ENCODE assay signal across 8 cellular contexts in genomic region chr20:56392282-56393132, GRCh38. TPM values are rescaled to one million over a fixed set of nuclear protein-coding genes. Genes with fewer than 3 reads are reported as not detected.
DNase-seq lines count a peak whose midpoint lies in the region; ATAC-seq lines count a peak whose summit lies in the region.

Gene CSTF1, plus strand, starts transcription at chr20:56392645. Its CDS starts 2,908 bp downstream, at chr20:56395553.

- peaks cover 49% of the 10 kb centered on the region for H3K4me1 Mint-ChIP-seq in activated T-helper 1 cell treated with anti-CD3 and anti-CD28 coated beads, Interleukin-12 subunit alpha, Interleukin-12 subunit beta, Interleukin-2, Interleukin-4 antibody, amounts not matched to agents 30 ng/mL and 10 ng/mL and 1 ng/mL, durations not matched to agents 14 hours and 24 hours and 36 hours (ENCODE audit: low read depth)
- H3K4me1 Mint-ChIP-seq in naive B cell, result peaks cover 12 to 26% (median 24%) of the 10 kb centered on the region in 3 donors
- peaks cover 14 to 16% of the 10 kb centered on the region in 2 donors for H3K4me1 Mint-ChIP-seq in stimulated activated naive B cell treated with anti-CD40 and anti-IgM and Interleukin-4, amounts not matched to agents 10 μg/mL and 1 μg/mL and 100 μg/mL, for 72 hours

- no peaks in the 10 kb centered on the region for H3K27me3 ChIP-seq in GM23248 (replicated peaks; ENCODE audit: insufficient read depth)

- no peaks in the 10 kb centered on the region for H4K20me1 ChIP-seq in GM23248 (ENCODE audit: insufficient read depth)

- peaks cover 24% of the 10 kb centered on the region for H3K4me1 ChIP-seq in GM23248 (ENCODE audit: insufficient read depth)

- no peaks in the 10 kb centered on the region for H3K9me3 ChIP-seq in GM23248 (ENCODE audit: low read depth)

- peak within 1 kb of the TSS; percentile 85 for H3K27ac ChIP-seq in GM23248

- peaks cover 37% of the 10 kb centered on the region for H3F3A ChIP-seq in GM23248 (ENCODE audit: insufficient read depth)

- no peak within 1 kb of the TSS for H3K27ac Mint-ChIP-seq in activated T-helper 1 cell treated with anti-CD3 and anti-CD28 coated beads, Interleukin-12 subunit alpha, Interleukin-12 subunit beta, Interleukin-2, Interleukin-4 antibody, amounts not matched to agents 30 ng/mL and 10 ng/mL and 1 ng/mL, durations not matched to agents 14 hours and 24 hours and 36 hours
- H3K27ac Mint-ChIP-seq in naive B cell, result peak within 1 kb of the TSS in 4 of 6 donors; percentile 55 to 89 (median 72)
- no peak within 1 kb of the TSS for H3K27ac Mint-ChIP-seq in stimulated activated naive B cell treated with anti-CD40 and anti-IgM and Interleukin-4, amounts not matched to agents 10 μg/mL and 1 μg/mL and 100 μg/mL, for 72 hours

- H3K9ac ChIP-seq in GM23248, result peak within 1 kb of the TSS; percentile 96

- no peak within 1 kb of the TSS for H3K4me3 Mint-ChIP-seq in activated T-helper 1 cell treated with anti-CD3 and anti-CD28 coated beads, Interleukin-12 subunit alpha, Interleukin-12 subunit beta, Interleukin-2, Interleukin-4 antibody, amounts not matched to agents 30 ng/mL and 10 ng/mL and 1 ng/mL, durations not matched to agents 14 hours and 24 hours and 36 hours
- H3K4me3 Mint-ChIP-seq in naive B cell, result no peak within 1 kb of the TSS
- H3K4me3 Mint-ChIP-seq in stimulated activated naive B cell treated with anti-CD40 and anti-IgM and Interleukin-4, amounts not matched to agents 10 μg/mL and 1 μg/mL and 100 μg/mL, for 72 hours, result no peak within 1 kb of the TSS

- H3K9me2 ChIP-seq in GM23248 (ENCODE audit: insufficient read depth), result no peaks in the 10 kb centered on the region

- peak within 1 kb of the TSS; percentile 96 for H3K4me3 ChIP-seq in GM23248

- H3K27me3 Mint-ChIP-seq in activated T-helper 1 cell treated with anti-CD3 and anti-CD28 coated beads, Interleukin-12 subunit alpha, Interleukin-12 subunit beta, Interleukin-2, Interleukin-4 antibody, amounts not matched to agents 30 ng/mL and 10 ng/mL and 1 ng/mL, durations not matched to agents 14 hours and 24 hours and 36 hours (ENCODE audit: insufficient read depth), result no peaks in the 10 kb centered on the region
- no peaks in the 10 kb centered on the region for H3K27me3 Mint-ChIP-seq in naive B cell
- no peaks in the 10 kb centered on the region for H3K27me3 Mint-ChIP-seq in stimulated activated naive B cell treated with anti-CD40 and anti-IgM and Interleukin-4, amounts not matched to agents 10 μg/mL and 1 μg/mL and 100 μg/mL, for 72 hours

- ATAC-seq in naive B cell (ENCODE audit: low read depth in 2 of 2), result peak; percentile 88 to 91
- ATAC-seq in stimulated activated naive B cell treated with anti-CD40 and anti-IgM and Interleukin-4, amounts not matched to agents 10 μg/mL and 1 μg/mL and 100 μg/mL, for 72 hours (replicated peaks), result peak; percentile 95

- in situ Hi-C loops in GM23248 (cut with MboI), result loop anchor here (10.0 kb wide), 1 partner anchor 82 kb away; no protein-coding TSS in a partner anchor

- H3K9me3 Mint-ChIP-seq in activated T-helper 1 cell treated with anti-CD3 and anti-CD28 coated beads, Interleukin-12 subunit alpha, Interleukin-12 subunit beta, Interleukin-2, Interleukin-4 antibody, amounts not matched to agents 30 ng/mL and 10 ng/mL and 1 ng/mL, durations not matched to agents 14 hours and 24 hours and 36 hours, result no peaks in the 10 kb centered on the region
- H3K9me3 Mint-ChIP-seq in naive B cell, result no peaks in the 10 kb centered on the region
- no peaks in the 10 kb centered on the region for H3K9me3 Mint-ChIP-seq in stimulated activated naive B cell treated with anti-CD40 and anti-IgM and Interleukin-4, amounts not matched to agents 10 μg/mL and 1 μg/mL and 100 μg/mL, for 72 hours

- H3K79me2 ChIP-seq in GM23248 (ENCODE audit: insufficient read depth), result peaks cover 92% of the 10 kb centered on the region

- H3K4me2 ChIP-seq in GM23248 (ENCODE audit: unreplicated experiment), result peak within 1 kb of the TSS; percentile 99

- intact Hi-C loops in activated T-helper 1 cell treated with anti-CD3 and anti-CD28 coated beads, Interleukin-12 subunit alpha, Interleukin-12 subunit beta, Interleukin-2, Interleukin-4 antibody, amounts not matched to agents 30 ng/mL and 10 ng/mL and 1 ng/mL, durations not matched to agents 14 hours and 24 hours and 36 hours (cut with micrococcal nuclease), result loop anchor here (1.0 to 10.0 kb wide), 8 partner anchors 8 to 1002 kb away; partner anchors contain the start of genes FAM210B, RAE1, RBM38 and RTF2

- peaks cover 32% of the 10 kb centered on the region for H3K36me3 ChIP-seq in GM23248 (ENCODE audit: low read depth)

- 1% methylated on average over 57 of the region's 57 CpGs for WGBS in GM23248 (ENCODE audit: low coverage in 1 of 2, low lambda C conversion rate in 2 of 2, missing lambda C conversion rate in 2 of 2), 2 experiments

- peaks cover 34% of the 10 kb centered on the region for H3K36me3 Mint-ChIP-seq in activated T-helper 1 cell treated with anti-CD3 and anti-CD28 coated beads, Interleukin-12 subunit alpha, Interleukin-12 subunit beta, Interleukin-2, Interleukin-4 antibody, amounts not matched to agents 30 ng/mL and 10 ng/mL and 1 ng/mL, durations not matched to agents 14 hours and 24 hours and 36 hours (ENCODE audit: low read depth)
- peaks cover 8 to 35% of the 10 kb centered on the region in 2 donors for H3K36me3 Mint-ChIP-seq in naive B cell
- H3K36me3 Mint-ChIP-seq in stimulated activated naive B cell treated with anti-CD40 and anti-IgM and Interleukin-4, amounts not matched to agents 10 μg/mL and 1 μg/mL and 100 μg/mL, for 72 hours, result peaks cover 27 to 30% of the 10 kb centered on the region in 2 donors

- peak; percentile 100 for DNase-seq in DMS79 treated with DMSO at 0.1 percent for 48 hours (lab: John Stamatoyannopoulos, UW)
- DNase-seq in GM23248, result peak; percentile 99
- peak; percentile 96 for DNase-seq in Kasumi-1 (lab: John Stamatoyannopoulos, UW)
- DNase-seq in RPMI7951 (ENCODE audit: low read depth), result peak; percentile 100
- peak; percentile 99 for DNase-seq in activated T-helper 1 cell treated with anti-CD3 and anti-CD28 coated beads, Interleukin-12 subunit alpha, Interleukin-12 subunit beta, Interleukin-2, Interleukin-4 antibody, amounts not matched to agents 30 ng/mL and 10 ng/mL and 1 ng/mL, durations not matched to agents 14 hours and 24 hours and 36 hours (ENCODE audit: low spot score)
- DNase-seq in fibroblast of gingiva (ENCODE audit: low read depth), result peak; percentile 100
- peak; percentile 99 for DNase-seq in naive B cell
- peak; percentile 100 for DNase-seq in stimulated activated naive B cell treated with anti-CD40 and anti-IgM and Interleukin-4, amounts not matched to agents 10 μg/mL and 1 μg/mL and 100 μg/mL, for 72 hours

- peak within 1 kb of the TSS; percentile 80 for H2AFZ ChIP-seq in GM23248

RNA-seq across cellular contexts. Expression of gene CSTF1, which starts in this region (rescaled TPM):
- total RNA-seq in GM23248 (2014; rRNA removed; shearing (Covaris generic)), result 56.7 and 69.3 TPM in 2 replicates
- polyA plus RNA-seq in GM23248 (2016; fragmentation: Nextera tagmentation; extraction: Ambion mirVana) (41.7 and 42.1 TPM in 2 replicates), naive B cell (ENCODE audit: low read depth in 6 of 6) (10 to 100 TPM; 23.6 to 38.0 (median 26.5) TPM)
- 92.9 and 123 TPM in 2 replicates for total RNA-seq in RPMI7951 (2014; rRNA removed; shearing (Covaris generic))
- total RNA-seq in activated T-helper 1 cell treated with anti-CD3 and anti-CD28 coated beads, Interleukin-12 subunit alpha, Interleukin-12 subunit beta, Interleukin-2, Interleukin-4 antibody, amounts not matched to agents 30 ng/mL and 10 ng/mL and 1 ng/mL, durations not matched to agents 14 hours and 24 hours and 36 hours, result 55.2 and 60.9 TPM in 2 replicates

Comparison
In these comparisons a context has a peak if more than half of its experiments do, and no peak if none do; other contexts are left out.
1. Peak in every context shown above with its lines: DNase-seq, ATAC-seq, H3K4me3 ChIP-seq and H3K27ac ChIP-seq.
2. H3K27ac Mint-ChIP-seq: peak in naive B cell (4 of 6); none in activated T-helper 1 cell treated with anti-CD3 and anti-CD28 coated beads, Interleukin-12 subunit alpha, Interleukin-12 subunit beta, Interleukin-2, Interleukin-4 antibody, amounts not matched to agents 30 ng/mL and 10 ng/mL and 1 ng/mL, durations not matched to agents 14 hours and 24 hours and 36 hours (single experiment) and stimulated activated naive B cell treated with anti-CD40 and anti-IgM and Interleukin-4, amounts not matched to agents 10 μg/mL and 1 μg/mL and 100 μg/mL, for 72 hours (single experiment).